ENCODE assay signal across 11 cellular contexts in the genomic region with DNA sequence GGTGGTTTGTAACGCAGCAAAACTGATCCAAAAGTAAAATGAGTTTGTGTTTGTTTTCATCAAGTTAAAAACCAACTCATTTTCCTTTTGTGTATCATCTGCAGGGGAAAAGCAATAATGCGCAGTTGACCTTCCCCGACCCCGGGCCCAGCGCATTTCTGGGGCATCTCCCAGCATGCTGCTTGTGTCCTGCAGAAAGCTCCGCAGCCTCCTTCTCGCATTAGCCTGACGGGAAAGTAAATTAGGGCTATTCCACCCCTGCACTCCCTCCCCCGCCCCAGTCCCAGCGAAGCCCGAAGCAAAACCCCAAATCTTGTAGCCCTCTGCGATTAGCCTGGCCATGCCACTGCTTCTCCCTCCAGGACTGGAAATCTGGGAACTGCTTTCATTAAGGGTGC.
DNase-seq lines count a peak whose midpoint lies in the region; ATAC-seq and TF ChIP-seq lines count a peak whose summit lies in the region.
"Had no signal": no experiment of that assay in that cellular context is flagged by ENCODE, and none has a peak within 500 bp of the region (broad histone marks: within the 10 kb centered on the region; RNA-seq: fewer than 3 reads in every experiment).

No MANE protein-coding gene starts in this region.

- no peak overlapping the region for H2AFZ ChIP-seq in SK-N-SH (ENCODE audit: low read depth)

- H3K27ac ChIP-seq in SK-N-SH (ENCODE audit: low read depth in 2 of 2, low read length in 1 of 2) (no peak overlapping the region), mucosa of rectum (ENCODE audit: low read depth in 2 of 2, low read length in 2 of 2) (no peak overlapping the region), transverse colon (peak overlapping the region; percentile 59 to 76 (median 69))
- H3K27ac ChIP-seq: left lung had no signal

- H3K4me2 ChIP-seq in SK-N-SH, result peak overlapping the region; percentile 65

- DNase-seq in SK-N-SH, result no peak
- no peak for DNase-seq in transverse colon
- DNase-seq in effector CD4-positive, alpha-beta T cell, result no peak

- H3K27me3 Mint-ChIP-seq in dendritic cell treated with granulocyte-macrophage colony-stimulating factor and Interleukin-4, amounts not matched to agents 40 ng/mL and 50 ng/mL, for 4 days, result peaks cover 2% of the 10 kb centered on the region
- H3K27me3 Mint-ChIP-seq: stimulated activated naive CD8-positive, alpha-beta T cell treated with anti-CD3 and anti-CD28 coated beads, Interleukin-15, amount 100 ng/mL, for 72 hours had no signal

- no peaks in the 10 kb centered on the region for H3K9me3 Mint-ChIP-seq in dendritic cell treated with granulocyte-macrophage colony-stimulating factor and Interleukin-4, amounts not matched to agents 40 ng/mL and 50 ng/mL, for 4 days
- H3K9me3 Mint-ChIP-seq: stimulated activated naive CD8-positive, alpha-beta T cell treated with anti-CD3 and anti-CD28 coated beads, Interleukin-15, amount 100 ng/mL, for 72 hours had no signal

- TF ChIP-seq CTCF in SK-N-SH (IDR thresholded peaks at IDR 0.05) (no peak), transverse colon (IDR thresholded peaks at IDR 0.05) (no peak)

- H3K4me1 ChIP-seq in SK-N-SH (ENCODE audit: control insufficient read depth in 1 of 2, insufficient read depth in 2 of 2, low read depth in 1 of 2, low read length in 1 of 2) (peaks cover 0 to 13% of the 10 kb centered on the region in 2 experiments; a peak in 1 of 4 replicates), mucosa of rectum (ENCODE audit: control insufficient read depth in 2 of 2, insufficient read depth in 2 of 2, low read length in 2 of 2) (peaks cover 9 to 10% of the 10 kb centered on the region in 2 donors), transverse colon (peaks cover 4 to 19% (median 14%) of the 10 kb centered on the region in 4 donors)

- H3K4me1 Mint-ChIP-seq in dendritic cell treated with granulocyte-macrophage colony-stimulating factor and Interleukin-4, amounts not matched to agents 40 ng/mL and 50 ng/mL, for 4 days (ENCODE audit: low read depth), result peaks cover 26% of the 10 kb centered on the region

- CTCF ChIA-PET in SK-N-SH (lab: Yijun Ruan, JAX), result interaction anchor here (0.6 to 4.2 kb wide), 57 partner anchors 9 to 1478 kb away, joined by 3 to 30 read pairs (median 4); a partner anchor contains a TSS

- TF ChIP-seq EP300 in SK-N-SH (IDR thresholded peaks at IDR 0.05; ENCODE audit: borderline replicate concordance in 1 of 2, low read depth in 1 of 2, low read length in 1 of 2) (no peak), transverse colon (IDR thresholded peaks at IDR 0.05; ENCODE audit: low read depth) (no peak)

- ATAC-seq in SK-N-SH treated with all-trans-retinoic acid at 6 μM for 48 hours (no peak), HG03442 (IDR thresholded peaks at IDR 0.05; ENCODE audit: unreplicated experiment) (no peak), HG03108 (IDR thresholded peaks at IDR 0.05; ENCODE audit: unreplicated experiment) (no peak)

- no peaks in the 10 kb centered on the region for H3K36me3 ChIP-seq in SK-N-SH (replicated peaks in 1 of 2; ENCODE audit: control insufficient read depth in 1 of 2, insufficient read depth in 2 of 2, low read length in 1 of 2)
- H3K36me3 ChIP-seq in mucosa of rectum (ENCODE audit: control insufficient read depth in 2 of 2, insufficient read depth in 2 of 2, low read length in 2 of 2), result no peaks in the 10 kb centered on the region
- H3K36me3 ChIP-seq in transverse colon, result no peaks in the 10 kb centered on the region
- H3K36me3 ChIP-seq: left lung, spleen had no signal

- H3K27me3 ChIP-seq in SK-N-SH (ENCODE audit: insufficient read depth), result no peaks in the 10 kb centered on the region
- H3K27me3 ChIP-seq in mucosa of rectum (ENCODE audit: control insufficient read depth in 2 of 2, insufficient read depth in 2 of 2, low read length in 2 of 2), result no peaks in the 10 kb centered on the region
- no peaks in the 10 kb centered on the region for H3K27me3 ChIP-seq in transverse colon
- H3K27me3 ChIP-seq: left lung, spleen had no signal

- no peak overlapping the region for H3K4me3 Mint-ChIP-seq in dendritic cell treated with granulocyte-macrophage colony-stimulating factor and Interleukin-4, amounts not matched to agents 40 ng/mL and 50 ng/mL, for 4 days

- H4K20me1 ChIP-seq in SK-N-SH (ENCODE audit: insufficient read depth), result no peaks in the 10 kb centered on the region

- no peak for TF ChIP-seq POLR2A in transverse colon (IDR thresholded peaks at IDR 0.05)

- H3K4me3 ChIP-seq in SK-N-SH (ENCODE audit: low read depth in 2 of 2, low read length in 1 of 2) (no peak overlapping the region), mucosa of rectum (ENCODE audit: low read length in 2 of 2) (peak overlapping the region; percentile 48 to 87), transverse colon (peak overlapping the region in 2 of 4 donors; percentile 20 to 44)

- H3K9ac ChIP-seq in SK-N-SH (no peak overlapping the region), mucosa of rectum (ENCODE audit: low read depth in 1 of 2, low read length in 2 of 2) (no peak overlapping the region)

- TF ChIP-seq RAD21 in SK-N-SH (IDR thresholded peaks at IDR 0.05; ENCODE audit: low read length), result no peak

- no peaks in the 10 kb centered on the region for H3K79me2 ChIP-seq in SK-N-SH (ENCODE audit: insufficient read depth)

- intact Hi-C loops in dendritic cell treated with granulocyte-macrophage colony-stimulating factor and Interleukin-4, amounts not matched to agents 40 ng/mL and 50 ng/mL, for 4 days (cut with micrococcal nuclease), result loop anchor here (1.0 to 10.0 kb wide), 4 partner anchors 82 to 258 kb away; a partner anchor contains a TSS
- intact Hi-C loops in transverse colon (cut with DNase I; ENCODE audit: low total_unique reads), result no loop called here

- H3F3A ChIP-seq in SK-N-SH (replicated peaks; ENCODE audit: insufficient read depth), result no peaks in the 10 kb centered on the region

- POLR2A ChIA-PET in SK-N-SH (lab: Yijun Ruan, JAX), result no interaction called here

- peak overlapping the region; percentile 73 for H3K27ac Mint-ChIP-seq in dendritic cell treated with granulocyte-macrophage colony-stimulating factor and Interleukin-4, amounts not matched to agents 40 ng/mL and 50 ng/mL, for 4 days

- H3K9me3 ChIP-seq in SK-N-SH, result no peaks in the 10 kb centered on the region
- no peaks in the 10 kb centered on the region for H3K9me3 ChIP-seq in mucosa of rectum (ENCODE audit: control insufficient read depth in 2 of 2, low read length in 2 of 2)
- no peaks in the 10 kb centered on the region for H3K9me3 ChIP-seq in transverse colon
- H3K9me3 ChIP-seq: left lung, spleen had no signal

- 93% methylated on average over 12 of the region's 12 CpGs for WGBS in SK-N-SH (ENCODE audit: low lambda C conversion rate)
- 88 to 98% methylated on average over 5 to 12 of the region's 12 CpGs for WGBS in transverse colon (ENCODE audit: low coverage in 1 of 2), 2 donors

- no peaks in the 10 kb centered on the region for H3K36me3 Mint-ChIP-seq in dendritic cell treated with granulocyte-macrophage colony-stimulating factor and Interleukin-4, amounts not matched to agents 40 ng/mL and 50 ng/mL, for 4 days (ENCODE audit: low read depth)

- H3K9me2 ChIP-seq in SK-N-SH, result no peaks in the 10 kb centered on the region

- in situ Hi-C loops in transverse colon (cut with MboI; ENCODE audit: low pct_ligation_motif_present in 1 of 4, low pct_unique_long_range_greater_than_20kb in 1 of 4, low sequenced_read_pairs in 3 of 4), result loop anchor here (10.0 to 25.0 kb wide), 2 partner anchors 201 to 208 kb away; a partner anchor contains a TSS

TF ChIP-seq in SK-N-SH, 30 proteins besides CTCF, POLR2A, EP300 and RAD21 (continues in another document):
- TF ChIP-seq SMC3 (IDR thresholded peaks at IDR 0.05; ENCODE audit: low read depth, low read length), result no peak
- no peak for TF ChIP-seq MEF2A (IDR thresholded peaks at IDR 0.05; ENCODE audit: borderline replicate concordance, low read depth)
- TF ChIP-seq CHD2 (IDR thresholded peaks at IDR 0.05; ENCODE audit: low read length, partially characterized antibody), result no peak
- no peak for TF ChIP-seq NFIC (IDR thresholded peaks at IDR 0.05; ENCODE audit: borderline replicate concordance)
- TF ChIP-seq FOXJ3 (CRISPR knock-in tag; IDR thresholded peaks at IDR 0.05), result no peak
- no peak for TF ChIP-seq FOXM1 (IDR thresholded peaks at IDR 0.05; ENCODE audit: low read depth)

TF ChIP-seq in SK-N-SH treated with all-trans-retinoic acid at 6 μM for 48 hours, 23 proteins besides CTCF, POLR2A, EP300 and RAD21:
- TF ChIP-seq, protein P1, sequence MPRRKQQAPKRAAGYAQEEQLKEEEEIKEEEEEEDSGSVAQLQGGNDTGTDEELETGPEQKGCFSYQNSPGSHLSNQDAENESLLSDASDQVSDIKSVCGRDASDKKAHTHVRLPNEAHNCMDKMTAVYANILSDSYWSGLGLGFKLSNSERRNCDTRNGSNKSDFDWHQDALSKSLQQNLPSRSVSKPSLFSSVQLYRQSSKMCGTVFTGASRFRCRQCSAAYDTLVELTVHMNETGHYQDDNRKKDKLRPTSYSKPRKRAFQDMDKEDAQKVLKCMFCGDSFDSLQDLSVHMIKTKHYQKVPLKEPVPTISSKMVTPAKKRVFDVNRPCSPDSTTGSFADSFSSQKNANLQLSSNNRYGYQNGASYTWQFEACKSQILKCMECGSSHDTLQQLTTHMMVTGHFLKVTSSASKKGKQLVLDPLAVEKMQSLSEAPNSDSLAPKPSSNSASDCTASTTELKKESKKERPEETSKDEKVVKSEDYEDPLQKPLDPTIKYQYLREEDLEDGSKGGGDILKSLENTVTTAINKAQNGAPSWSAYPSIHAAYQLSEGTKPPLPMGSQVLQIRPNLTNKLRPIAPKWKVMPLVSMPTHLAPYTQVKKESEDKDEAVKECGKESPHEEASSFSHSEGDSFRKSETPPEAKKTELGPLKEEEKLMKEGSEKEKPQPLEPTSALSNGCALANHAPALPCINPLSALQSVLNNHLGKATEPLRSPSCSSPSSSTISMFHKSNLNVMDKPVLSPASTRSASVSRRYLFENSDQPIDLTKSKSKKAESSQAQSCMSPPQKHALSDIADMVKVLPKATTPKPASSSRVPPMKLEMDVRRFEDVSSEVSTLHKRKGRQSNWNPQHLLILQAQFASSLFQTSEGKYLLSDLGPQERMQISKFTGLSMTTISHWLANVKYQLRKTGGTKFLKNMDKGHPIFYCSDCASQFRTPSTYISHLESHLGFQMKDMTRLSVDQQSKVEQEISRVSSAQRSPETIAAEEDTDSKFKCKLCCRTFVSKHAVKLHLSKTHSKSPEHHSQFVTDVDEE (CRISPR knock-in tag; IDR thresholded peaks at IDR 0.05), result no peak
- TF ChIP-seq ISL1 (CRISPR knock-in tag; IDR thresholded peaks at IDR 0.05) (no peak), ZFP3 (CRISPR knock-in tag; IDR thresholded peaks at IDR 0.05) (no peak), ZNF565 (CRISPR knock-in tag; conservative IDR thresholded peaks at IDR 0.05; ENCODE audit: low read depth) (no peak), RARB (CRISPR knock-in tag; IDR thresholded peaks at IDR 0.05) (no peak), GLIS3 (CRISPR knock-in tag; IDR thresholded peaks at IDR 0.05) (no peak)

Comparison
In these comparisons a context has a peak if more than half of its experiments do, and no peak if none do; other contexts are left out.
1. H3K27ac ChIP-seq: peak in transverse colon (4 of 4); none in SK-N-SH (0 of 2) and mucosa of rectum (0 of 2).
2. H3K4me3 ChIP-seq: peak in mucosa of rectum (2 of 2); none in SK-N-SH (0 of 2).